Comparison of ENCODE assay signal across 1 cellular context in the genomic region with DNA sequence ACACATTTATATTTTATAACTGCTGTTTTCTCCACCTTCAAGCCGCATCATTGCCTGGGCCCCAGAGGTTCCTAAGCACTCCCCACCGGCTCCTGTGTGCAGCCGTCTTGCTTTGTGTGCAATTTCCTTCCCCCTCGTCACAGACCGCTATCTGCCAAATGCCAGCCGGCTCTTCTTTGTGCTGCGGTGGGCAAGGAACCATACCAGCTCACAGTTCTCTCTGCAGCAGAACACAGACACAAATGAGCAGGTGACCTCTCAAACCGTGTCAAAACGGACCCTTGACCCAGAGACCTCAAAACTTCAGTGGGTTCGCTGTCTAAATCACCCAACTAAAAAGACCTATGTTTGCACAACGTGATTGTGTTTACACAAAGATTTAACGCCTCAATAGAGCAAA.
A peak's percentile ranks its signal among the peaks of the same experiment; 100 is the strongest.
TF ChIP-seq lines count a peak whose summit lies in the region.

No MANE protein-coding gene starts in this region.

TF ChIP-seq in HepG2, 621 proteins besides CTCF, POLR2A, EP300 and RAD21:
- TF ChIP-seq ZBTB38 (CRISPR knock-in tag; IDR thresholded peaks at IDR 0.05) (no peak), RBFOX2 (IDR thresholded peaks at IDR 0.05; ENCODE audit: low read depth, low read length) (no peak), GFI1 (CRISPR knock-in tag; IDR thresholded peaks at IDR 0.05; ENCODE audit: borderline replicate concordance) (peak; percentile 94)
